Comparison of ENCODE assay signal across 20 cellular contexts in genomic region chr14:52998376-52999010, GRCh38. TPM values are rescaled to one million over a fixed set of nuclear protein-coding genes. Genes with fewer than 3 reads are reported as not detected.
A peak's percentile ranks its signal among the peaks of the same experiment; 100 is the strongest.
DNase-seq lines count a peak whose midpoint lies in the region; ATAC-seq and TF ChIP-seq lines count a peak whose summit lies in the region.
"Had no signal": no experiment of that assay in that cellular context is flagged by ENCODE, and none has a peak within 500 bp of the region (broad histone marks: within the 10 kb centered on the region; RNA-seq: fewer than 3 reads in every experiment).

No MANE protein-coding gene starts in this region.

- no peaks in the 10 kb centered on the region for H3K27me3 Mint-ChIP-seq in neural progenitor cell (ENCODE audit: insufficient read depth, low read depth)
- no peaks in the 10 kb centered on the region for H3K27me3 Mint-ChIP-seq in mesothelial cell of epicardium (ENCODE audit: low read depth)
- H3K27me3 Mint-ChIP-seq: progenitor cell of endocrine pancreas had no signal

- H4K5ac ChIP-seq in IMR-90 (ENCODE audit: low read depth, low read length), result peak overlapping the region; percentile 19; the same call in 1 of the 2 replicates

- peak; percentile 87 for ATAC-seq in IMR-90 (ENCODE audit: low read depth)
- ATAC-seq: A549, HCT116, K562 had no signal

- H2BK120ac ChIP-seq in IMR-90 (ENCODE audit: low read depth, low read length), result peak overlapping the region; percentile 77

- no peak overlapping the region for H3K4me3 Mint-ChIP-seq in neural progenitor cell
- H3K4me3 Mint-ChIP-seq in mesothelial cell of epicardium, result no peak overlapping the region
- H3K4me3 Mint-ChIP-seq: activated CD4-positive, alpha-beta T cell treated with anti-CD3 and anti-CD28 coated beads, Interleukin-2, amount 10 ng/mL, durations not matched to agents 7 days and 5 days; activated naive CD8-positive, alpha-beta T cell had no signal

- in situ Hi-C loops in IMR-90 (cut with MboI; ENCODE audit: low sequenced_read_pairs), result no loop called here

- POLR2A ChIA-PET in AG04449 (lab: Yijun Ruan, JAX) (no interaction called here), IMR-90 (lab: Charles Lee; ENCODE audit: unreplicated experiment) (no interaction called here)

- H3K18ac ChIP-seq in IMR-90 (ENCODE audit: low read depth, low read length), result peak overlapping the region; percentile 52

- TF ChIP-seq RAD21 in IMR-90 (IDR thresholded peaks at IDR 0.05; ENCODE audit: low read length), result no peak

- peak overlapping the region; percentile 21 for H2AK9ac ChIP-seq in IMR-90 (replicated peaks; ENCODE audit: low read depth, low read length, poor library complexity)

- H3K27ac ChIP-seq in IMR-90 (ENCODE audit: insufficient read depth, low read length) (peak overlapping the region; percentile 84), esophagus muscularis mucosa (replicated peaks in 1 of 4) (peak overlapping the region; percentile 57 to 78 (median 74)), neural progenitor cell (no peak overlapping the region)
- H3K27ac ChIP-seq: A549, vagina had no signal

- WGBS in IMR-90 (ENCODE audit: extremely low coverage in 2 of 2, insufficient read length in 1 of 2), 2 experiments, result 0% methylated on average over 1 of the region's 6 CpGs; no CpG with 5 or more reads in 1 of the 2 experiments
- 21% methylated on average over 6 of the region's 6 CpGs for WGBS in esophagus muscularis mucosa

- H3K4me2 ChIP-seq in IMR-90 (ENCODE audit: low read depth, low read length) (peak overlapping the region; percentile 77), neural progenitor cell (no peak overlapping the region)
- H3K4me2 ChIP-seq: A549 had no signal

- H3K4me3 ChIP-seq in AG04449 (ENCODE audit: low read depth, low read length) (no peak overlapping the region), IMR-90 (ENCODE audit: insufficient read depth, low read depth, low read length) (no peak overlapping the region), esophagus muscularis mucosa (peak overlapping the region in 1 of 4 donors; percentile 11), neural progenitor cell (no peak overlapping the region)
- H3K4me3 ChIP-seq: A549, K562, vagina had no signal

- no peaks in the 10 kb centered on the region for H3K79me2 ChIP-seq in neural progenitor cell (ENCODE audit: low read depth)

- H3K4ac ChIP-seq in IMR-90 (ENCODE audit: low read depth, low read length), result peak overlapping the region; percentile 73

- peak overlapping the region; percentile 16; the same call in 1 of the 2 replicates for H3K9ac ChIP-seq in IMR-90 (ENCODE audit: low read depth, low read length)
- no peak overlapping the region for H3K9ac ChIP-seq in neural progenitor cell

- intact Hi-C loops in IMR-90 (cut with micrococcal nuclease) (loop anchor here (5.0 kb wide), 1 partner anchor 44 kb away; no protein-coding TSS in a partner anchor), esophagus muscularis mucosa (cut with DNase I) (loop anchor here (5.0 kb wide), 1 partner anchor 54 kb away; no protein-coding TSS in a partner anchor), posterior cingulate gyrus (cut with DNase I) (no loop called here)

- no peaks in the 10 kb centered on the region for H3K36me3 Mint-ChIP-seq in neural progenitor cell
- no peaks in the 10 kb centered on the region for H3K36me3 Mint-ChIP-seq in mesothelial cell of epicardium

- no peaks in the 10 kb centered on the region for H3F3A ChIP-seq in neural progenitor cell (ENCODE audit: low read depth)

- H3K56ac ChIP-seq in IMR-90 (ENCODE audit: extremely low read depth, insufficient read depth, low read length), result no peak overlapping the region; the same call in 1 of the 2 replicates

- H2BK5ac ChIP-seq in IMR-90 (ENCODE audit: low read depth, low read length, poor library complexity, severe bottlenecking), result peak overlapping the region; percentile 79

- H3K9me1 ChIP-seq in IMR-90 (ENCODE audit: insufficient read depth, low read length), result peaks cover 6% of the 10 kb centered on the region

- no peak for TF ChIP-seq EP300 in esophagus muscularis mucosa (IDR thresholded peaks at IDR 0.05)

- no peaks in the 10 kb centered on the region for H3K36me3 ChIP-seq in IMR-90 (ENCODE audit: control insufficient read depth, insufficient read depth, low read length)
- no peaks in the 10 kb centered on the region for H3K36me3 ChIP-seq in esophagus muscularis mucosa
- H3K36me3 ChIP-seq in neural progenitor cell, result no peaks in the 10 kb centered on the region
- H3K36me3 ChIP-seq: vagina had no signal

- H3K23ac ChIP-seq in IMR-90 (ENCODE audit: low read depth, low read length), result peak overlapping the region; percentile 57

- peak overlapping the region; percentile 30 for H3K27ac Mint-ChIP-seq in neural progenitor cell
- H3K27ac Mint-ChIP-seq in mesothelial cell of epicardium, result no peak overlapping the region
- H3K27ac Mint-ChIP-seq: activated CD4-positive, alpha-beta T cell treated with anti-CD3 and anti-CD28 coated beads, Interleukin-2, amount 10 ng/mL, durations not matched to agents 7 days and 5 days; activated naive CD8-positive, alpha-beta T cell; progenitor cell of endocrine pancreas had no signal

- peak overlapping the region; percentile 64 for H2AFZ ChIP-seq in IMR-90 (replicated peaks; ENCODE audit: low read length, poor library complexity)
- H2AFZ ChIP-seq in neural progenitor cell (replicated peaks), result no peak overlapping the region

- H3K9me3 ChIP-seq in IMR-90 (ENCODE audit: control insufficient read depth, insufficient read depth, low read length) (no peaks in the 10 kb centered on the region), esophagus muscularis mucosa (no peaks in the 10 kb centered on the region), neural progenitor cell (ENCODE audit: low read depth) (no peaks in the 10 kb centered on the region)
- H3K9me3 ChIP-seq: A549, vagina had no signal

- H3K27me3 ChIP-seq in IMR-90 (ENCODE audit: control insufficient read depth, insufficient read depth, low read length), result no peaks in the 10 kb centered on the region
- H3K27me3 ChIP-seq in esophagus muscularis mucosa, result no peaks in the 10 kb centered on the region
- no peaks in the 10 kb centered on the region for H3K27me3 ChIP-seq in neural progenitor cell
- H3K27me3 ChIP-seq: vagina had no signal

- no peak for TF ChIP-seq CTCF in AG04449 (IDR thresholded peaks at IDR 0.05; ENCODE audit: insufficient read depth, low read length, missing control alignments)
- no peak for TF ChIP-seq CTCF in IMR-90 (conservative IDR thresholded peaks at IDR 0.05; ENCODE audit: low read depth, low read length)
- TF ChIP-seq CTCF in esophagus muscularis mucosa (IDR thresholded peaks at IDR 0.05), result no peak
- no peak for TF ChIP-seq CTCF in neural progenitor cell (IDR thresholded peaks at IDR 0.05)
- no peak for TF ChIP-seq CTCF in mesothelial cell of epicardium (IDR thresholded peaks at IDR 0.05; ENCODE audit: unreplicated experiment)

- H3K4me1 Mint-ChIP-seq in neural progenitor cell (peaks cover 3% of the 10 kb centered on the region), mesothelial cell of epicardium (no peaks in the 10 kb centered on the region)
- H3K4me1 Mint-ChIP-seq: activated CD4-positive, alpha-beta T cell treated with anti-CD3 and anti-CD28 coated beads, Interleukin-2, amount 10 ng/mL, durations not matched to agents 7 days and 5 days had no signal

- peak overlapping the region; percentile 61; the same call in 1 of the 2 replicates for H3K14ac ChIP-seq in IMR-90 (replicated peaks; ENCODE audit: low read depth, low read length)

- TF ChIP-seq POLR2A in IMR-90 (IDR thresholded peaks at IDR 0.05; ENCODE audit: low read depth, low read length), result no peak
- no peak for TF ChIP-seq POLR2A in esophagus muscularis mucosa (IDR thresholded peaks at IDR 0.05; ENCODE audit: low read depth)

- dilution Hi-C loops in IMR-90 (cut with HindIII; ENCODE audit: low sequenced_read_pairs, unreplicated experiment), result no loop called here

- H4K20me1 ChIP-seq in IMR-90 (ENCODE audit: insufficient read depth, low read length), result no peaks in the 10 kb centered on the region; the same call in 1 of the 2 replicates
- no peaks in the 10 kb centered on the region for H4K20me1 ChIP-seq in neural progenitor cell (ENCODE audit: low read depth)

- no peaks in the 10 kb centered on the region for H3K9me3 Mint-ChIP-seq in neural progenitor cell
- no peaks in the 10 kb centered on the region for H3K9me3 Mint-ChIP-seq in mesothelial cell of epicardium
- H3K9me3 Mint-ChIP-seq: activated CD4-positive, alpha-beta T cell treated with anti-CD3 and anti-CD28 coated beads, Interleukin-2, amount 10 ng/mL, durations not matched to agents 7 days and 5 days had no signal

- H3K79me1 ChIP-seq in IMR-90 (ENCODE audit: low read depth in 1 of 2, low read length in 2 of 2), result no peaks in the 10 kb centered on the region

- H4K8ac ChIP-seq in IMR-90 (ENCODE audit: low read depth in 2 of 2, low read length in 2 of 2), result peak overlapping the region; percentile 34 to 55; a peak in 3 of 4 replicates

- BruUV-seq in IMR-90 (replicated peaks; lab: Mats Ljungman, UMichigan), result no TSS peak

- peak overlapping the region; percentile 74 for H2AK5ac ChIP-seq in IMR-90 (ENCODE audit: low read depth, low read length)

- peak overlapping the region; percentile 67 for H4K91ac ChIP-seq in IMR-90 (ENCODE audit: insufficient read depth, low read depth, low read length)

- DNase-seq in AG04449 (ENCODE audit: low read depth, low spot score) (peak; percentile 45), IMR-90 (peak; percentile 97), esophagus muscularis mucosa (ENCODE audit: extremely low spot score) (no peak), neural progenitor cell (ENCODE audit: low spot score) (no peak), hippocampal formation (lab: John Stamatoyannopoulos, UW) (no peak), mesothelial cell of epicardium (ENCODE audit: low spot score in 2 of 2, unreplicated experiment in 2 of 2) (no peak), posterior cingulate gyrus (no peak)
- no peak for DNase-seq in stimulated activated naive CD4-positive, alpha-beta T cell treated with Interleukin-2 at 50 U/mL for 16 hours (lab: John Stamatoyannopoulos, UW)
- DNase-seq: activated CD4-positive, alpha-beta T cell treated with anti-CD3 and anti-CD28 coated beads, Interleukin-2, amount 10 ng/mL, durations not matched to agents 7 days and 5 days; cortex of kidney; foreskin melanocyte; NCI-H1417; NCI-H2227 treated with DMSO at 0.1 percent for 48 hours; stimulated activated CD4-positive, alpha-beta T cell treated with anti-CD3 and anti-CD28 coated beads, Interleukin-2, amount 100 ng/mL, for 48 hours had no signal

- H2BK15ac ChIP-seq in IMR-90 (ENCODE audit: low read depth, low read length), result peak overlapping the region; percentile 57; the same call in 2 of the 3 replicates

- H2BK20ac ChIP-seq in IMR-90 (ENCODE audit: low read depth, low read length), result peak overlapping the region; percentile 86

- H3K4me1 ChIP-seq in IMR-90 (ENCODE audit: control insufficient read depth, insufficient read depth, low read length) (peaks cover 12% of the 10 kb centered on the region), esophagus muscularis mucosa (peaks cover 6 to 30% (median 27%) of the 10 kb centered on the region in 4 donors), neural progenitor cell (no peaks in the 10 kb centered on the region)
- H3K4me1 ChIP-seq: A549, vagina had no signal

- CTCF ChIA-PET in AG04449 (lab: Yijun Ruan, JAX), result interaction anchor here (1.1 to 1.8 kb wide), 2 partner anchors 9 to 37 kb away, joined by 3 to 6 read pairs; no protein-coding TSS in a partner anchor
- CTCF ChIA-PET in IMR-90 (lab: Yijun Ruan, JAX), result no interaction called here

RNA-seq across cellular contexts. Expression of gene FERMT2, which starts 47.6 kb away (rescaled TPM):
- total RNA-seq in IMR-90 (2012; rRNA removed) (217 and 229 TPM in 2 replicates), esophagus muscularis mucosa (100 to 1,000 TPM; 293 to 397 (median 370) TPM), neural progenitor cell (ENCODE audit: low replicate concordance) (114 and 166 TPM in 2 replicates), mesothelial cell of epicardium (75.8 to 85.3 TPM (median 78.4 TPM) in 3 replicates)
- polyA plus RNA-seq in IMR-90 (2012; rRNA removed), result 122 and 131 TPM in 2 replicates
- 36.4 and 49.9 TPM in 2 replicates for polyA plus RNA-seq in IMR-90 (2012; cell fraction: cytosol; rRNA removed)
- 27.9 and 176 TPM in 2 replicates for polyA plus RNA-seq in IMR-90 (2012; cell fraction: nucleus; rRNA removed; ENCODE audit: low replicate concordance)

Comparison
In these comparisons a context has a peak if more than half of its experiments do, and no peak if none do; other contexts are left out.
1. DNase-seq: peak in AG04449 (single experiment) and IMR-90 (single experiment); none in esophagus muscularis mucosa (single experiment), neural progenitor cell (single experiment), hippocampal formation (0 of 2), mesothelial cell of epicardium (0 of 2), stimulated activated naive CD4-positive, alpha-beta T cell treated with Interleukin-2 at 50 U/mL for 16 hours (single experiment) and posterior cingulate gyrus (0 of 10).